Comparison of ENCODE assay signal across 13 cellular contexts in genomic region chr20:63750807-63751470, GRCh38. TPM values are rescaled to one million over a fixed set of nuclear protein-coding genes. Genes with fewer than 3 reads are reported as not detected.
A peak's percentile ranks its signal among the peaks of the same experiment; 100 is the strongest.
DNase-seq lines count a peak whose midpoint lies in the region; ATAC-seq, FAIRE-seq and TF ChIP-seq lines count a peak whose summit lies in the region.
"Had no signal": no experiment of that assay in that cellular context is flagged by ENCODE, and none has a peak within 500 bp of the region (broad histone marks: within the 10 kb centered on the region; RNA-seq: fewer than 3 reads in every experiment).

No MANE protein-coding gene starts in this region.

- H3K4me1 Mint-ChIP-seq in activated CD8-positive, alpha-beta T cell treated with anti-CD3 and anti-CD28 coated beads, Interleukin-2, amount 10 ng/mL, durations not matched to agents 7 days and 5 days (ENCODE audit: low read depth): peaks cover 29% of the 10 kb centered on the region
- peaks cover 6% of the 10 kb centered on the region for H3K4me1 Mint-ChIP-seq in endodermal cell
- peaks cover 52% of the 10 kb centered on the region for H3K4me1 Mint-ChIP-seq in stimulated activated naive CD8-positive, alpha-beta T cell treated with anti-CD3 and anti-CD28 coated beads, Interleukin-15, amount 100 ng/mL, for 72 hours

- H4K20me1 ChIP-seq in SK-N-SH (ENCODE audit: insufficient read depth): no peaks in the 10 kb centered on the region

- H3K9ac ChIP-seq in SK-N-SH (no peak overlapping the region), endodermal cell (ENCODE audit: extremely low read depth, low read length, poor library complexity, severe bottlenecking) (no peak overlapping the region)

- no peak for TF ChIP-seq EP300 in SK-N-SH (IDR thresholded peaks at IDR 0.05; ENCODE audit: borderline replicate concordance in 1 of 2, low read depth in 1 of 2, low read length in 1 of 2)

- 76% methylated on average over 20 of the region's 26 CpGs for WGBS in SK-N-SH (ENCODE audit: low lambda C conversion rate)
- 78 to 88% methylated on average over 17 to 26 of the region's 26 CpGs for WGBS in endodermal cell (ENCODE audit: insufficient coverage in 1 of 2, insufficient read length in 1 of 2), 2 experiments

- H3K36me3 ChIP-seq in SK-N-SH (replicated peaks in 1 of 2; ENCODE audit: control insufficient read depth in 1 of 2, insufficient read depth in 2 of 2, low read length in 1 of 2) (no peaks in the 10 kb centered on the region), endodermal cell (ENCODE audit: control insufficient read depth, insufficient read depth, low read length) (peaks cover 12% of the 10 kb centered on the region)

- no peak for FAIRE-seq in H54 (lab: Jason Lieb, UNC)
- FAIRE-seq: endothelial cell of umbilical vein had no signal

- no peak for TF ChIP-seq CTCF in SK-N-SH (IDR thresholded peaks at IDR 0.05)
- TF ChIP-seq CTCF in endodermal cell (conservative IDR thresholded peaks at IDR 0.05): no peak

- peak overlapping the region; percentile 66 for H3K4me3 Mint-ChIP-seq in activated CD8-positive, alpha-beta T cell treated with anti-CD3 and anti-CD28 coated beads, Interleukin-2, amount 10 ng/mL, durations not matched to agents 7 days and 5 days
- no peak overlapping the region for H3K4me3 Mint-ChIP-seq in endodermal cell
- peak overlapping the region; percentile 57 to 78 for H3K4me3 Mint-ChIP-seq in stimulated activated naive CD8-positive, alpha-beta T cell treated with anti-CD3 and anti-CD28 coated beads, Interleukin-15, amount 100 ng/mL, for 72 hours

- no peak for TF ChIP-seq RAD21 in SK-N-SH (IDR thresholded peaks at IDR 0.05; ENCODE audit: low read length)

- no peaks in the 10 kb centered on the region for H3K9me2 ChIP-seq in SK-N-SH

- H3K4me3 ChIP-seq in SK-N-SH (ENCODE audit: low read depth in 2 of 2, low read length in 1 of 2): no peak overlapping the region
- no peak overlapping the region for H3K4me3 ChIP-seq in endodermal cell (ENCODE audit: low read length)
- H3K4me3 ChIP-seq: upper lobe of left lung had no signal

- CTCF ChIA-PET in SK-N-SH (lab: Yijun Ruan, JAX): interaction anchor here (0.7 to 1.2 kb wide), 2 partner anchors 9 to 24 kb away, joined by 3 to 7 read pairs; no protein-coding TSS in a partner anchor
- CTCF ChIA-PET in activated CD8-positive, alpha-beta T cell treated with anti-CD3 and anti-CD28 coated beads, Interleukin-2, amount 10 ng/mL, durations not matched to agents 7 days and 5 days (lab: Charles Lee): interaction anchor here (0.8 to 2.7 kb wide), 5 partner anchors 10 to 43 kb away, joined by 3 to 8 read pairs (median 4); partner anchors contain the start of genes ARFRP1, LIME1 and ZGPAT

- no peak overlapping the region for H2AFZ ChIP-seq in SK-N-SH (ENCODE audit: low read depth)

- H3K4me2 ChIP-seq in SK-N-SH: no peak overlapping the region

- no peaks in the 10 kb centered on the region for H3K36me3 Mint-ChIP-seq in activated CD8-positive, alpha-beta T cell treated with anti-CD3 and anti-CD28 coated beads, Interleukin-2, amount 10 ng/mL, durations not matched to agents 7 days and 5 days (ENCODE audit: low read depth)
- peaks cover 6% of the 10 kb centered on the region for H3K36me3 Mint-ChIP-seq in endodermal cell (ENCODE audit: low read depth)

- POLR2A ChIA-PET in SK-N-SH (lab: Yijun Ruan, JAX): interaction anchor here (2.5 kb wide), 1 partner anchor 10 kb away, joined by 7 read pairs; no protein-coding TSS in a partner anchor
- POLR2A ChIA-PET in activated CD8-positive, alpha-beta T cell treated with anti-CD3 and anti-CD28 coated beads, Interleukin-2, amount 10 ng/mL, durations not matched to agents 7 days and 5 days (lab: Charles Lee): interaction anchor here (1.4 to 3.0 kb wide), 4 partner anchors 10 to 230 kb away, joined by 4 to 14 read pairs (median 6); partner anchors contain the start of genes ARFRP1, LIME1 and ZGPAT

- H3K27ac Mint-ChIP-seq in activated CD8-positive, alpha-beta T cell treated with anti-CD3 and anti-CD28 coated beads, Interleukin-2, amount 10 ng/mL, durations not matched to agents 7 days and 5 days: peak overlapping the region; percentile 92
- no peak overlapping the region for H3K27ac Mint-ChIP-seq in endodermal cell
- H3K27ac Mint-ChIP-seq in stimulated activated naive CD8-positive, alpha-beta T cell treated with anti-CD3 and anti-CD28 coated beads, Interleukin-15, amount 100 ng/mL, for 72 hours: peak overlapping the region; percentile 86 to 95

- TF ChIP-seq POLR2A in H54 (IDR thresholded peaks at IDR 0.05; ENCODE audit: low read depth, low read length): no peak

- H3K79me2 ChIP-seq in SK-N-SH (ENCODE audit: insufficient read depth): no peaks in the 10 kb centered on the region

- H3K4me1 ChIP-seq in SK-N-SH (ENCODE audit: control insufficient read depth in 1 of 2, insufficient read depth in 2 of 2, low read depth in 1 of 2, low read length in 1 of 2) (peaks cover 0 to 10% of the 10 kb centered on the region in 2 experiments; a peak in 1 of 4 replicates), endodermal cell (ENCODE audit: control insufficient read depth, insufficient read depth, low read length) (no peaks in the 10 kb centered on the region)
- H3K4me1 ChIP-seq: upper lobe of left lung had no signal

- H3F3A ChIP-seq in SK-N-SH (replicated peaks; ENCODE audit: insufficient read depth): peaks cover 4% of the 10 kb centered on the region

- no peaks in the 10 kb centered on the region for H3K9me3 Mint-ChIP-seq in activated CD8-positive, alpha-beta T cell treated with anti-CD3 and anti-CD28 coated beads, Interleukin-2, amount 10 ng/mL, durations not matched to agents 7 days and 5 days (ENCODE audit: insufficient read depth)
- H3K9me3 Mint-ChIP-seq in endodermal cell: no peaks in the 10 kb centered on the region
- H3K9me3 Mint-ChIP-seq in stimulated activated naive CD8-positive, alpha-beta T cell treated with anti-CD3 and anti-CD28 coated beads, Interleukin-15, amount 100 ng/mL, for 72 hours: no peaks in the 10 kb centered on the region

- ATAC-seq in SK-N-SH treated with all-trans-retinoic acid at 6 μM for 48 hours: no peak
- ATAC-seq in activated CD8-positive, alpha-beta T cell treated with anti-CD3 and anti-CD28 coated beads, Interleukin-2, amount 10 ng/mL, durations not matched to agents 7 days and 5 days: peak; percentile 78
- peak; percentile 81 for ATAC-seq in stimulated activated naive CD8-positive, alpha-beta T cell treated with anti-CD3 and anti-CD28 coated beads, Interleukin-15, amount 100 ng/mL, for 72 hours
- ATAC-seq in GM21786 (IDR thresholded peaks at IDR 0.05; ENCODE audit: unreplicated experiment): no peak
- ATAC-seq: left ventricle myocardium superior had no signal

- no peak overlapping the region for H3K27ac ChIP-seq in SK-N-SH (ENCODE audit: low read depth in 2 of 2, low read length in 1 of 2)
- H3K27ac ChIP-seq in endodermal cell (ENCODE audit: low read depth, low read length): peak overlapping the region; percentile 53
- H3K27ac ChIP-seq: HL-60 had no signal

- no peaks in the 10 kb centered on the region for H3K9me3 ChIP-seq in SK-N-SH
- H3K9me3 ChIP-seq in endodermal cell (ENCODE audit: control insufficient read depth, low read length): no peaks in the 10 kb centered on the region
- H3K9me3 ChIP-seq: upper lobe of left lung had no signal

- H3K27me3 ChIP-seq in SK-N-SH (ENCODE audit: insufficient read depth) (no peaks in the 10 kb centered on the region), endodermal cell (ENCODE audit: control insufficient read depth, insufficient read depth, low read length, poor library complexity, severe bottlenecking) (no peaks in the 10 kb centered on the region)
- H3K27me3 ChIP-seq: upper lobe of left lung had no signal

- DNase-seq in SK-N-SH: peak; percentile 40
- DNase-seq in activated CD8-positive, alpha-beta T cell treated with anti-CD3 and anti-CD28 coated beads, Interleukin-2, amount 10 ng/mL, durations not matched to agents 7 days and 5 days: peak; percentile 81
- DNase-seq in endodermal cell: peak; percentile 67
- peak; percentile 52 to 66 for DNase-seq in stimulated activated naive CD8-positive, alpha-beta T cell treated with anti-CD3 and anti-CD28 coated beads, Interleukin-15, amount 100 ng/mL, for 72 hours
- no peak for DNase-seq in SHP77 treated with DMSO at 0.1 percent for 48 hours (lab: John Stamatoyannopoulos, UW)
- DNase-seq in H54 (ENCODE audit: insufficient read length, low spot score): no peak
- DNase-seq: ACHN, left ventricle myocardium superior had no signal

- peaks cover 2% of the 10 kb centered on the region for H3K27me3 Mint-ChIP-seq in activated CD8-positive, alpha-beta T cell treated with anti-CD3 and anti-CD28 coated beads, Interleukin-2, amount 10 ng/mL, durations not matched to agents 7 days and 5 days (ENCODE audit: low read depth)
- H3K27me3 Mint-ChIP-seq in endodermal cell (ENCODE audit: insufficient read depth): no peaks in the 10 kb centered on the region
- H3K27me3 Mint-ChIP-seq in stimulated activated naive CD8-positive, alpha-beta T cell treated with anti-CD3 and anti-CD28 coated beads, Interleukin-15, amount 100 ng/mL, for 72 hours: no peaks in the 10 kb centered on the region

RNA-seq across cellular contexts. Expression of gene SLC2A4RG, which starts 11.4 kb away (rescaled TPM):
- 75.5 and 90.9 TPM in 2 replicates for polyA plus RNA-seq in SK-N-SH (2012; rRNA removed)
- polyA plus RNA-seq in SK-N-SH (2012; cell fraction: cytosol; rRNA removed): 31.3 and 46.7 TPM in 2 replicates
- polyA plus RNA-seq in SK-N-SH (2012; cell fraction: nucleus; rRNA removed): 338 and 518 TPM in 2 replicates
- total RNA-seq in activated CD8-positive, alpha-beta T cell treated with anti-CD3 and anti-CD28 coated beads, Interleukin-2, amount 10 ng/mL, durations not matched to agents 7 days and 5 days: 10 to 100 TPM; 97.2 TPM
- 100 to 1,000 TPM in 1 of 2 donors, 10 to 100 TPM in 1; 69.3 to 108 TPM for total RNA-seq in endodermal cell
- 89.4 TPM for polyA plus RNA-seq in endodermal cell (2013, experiment 1 of 2)
- 77.8 TPM for polyA plus RNA-seq in endodermal cell (2013, experiment 2 of 2)

RNA-seq across cellular contexts. Expression of gene LIME1, which starts 14.5 kb away (rescaled TPM):
- polyA plus RNA-seq in SK-N-SH (2012; rRNA removed): 10.9 and 12.3 TPM in 2 replicates
- polyA plus RNA-seq in SK-N-SH (2012; cell fraction: cytosol; rRNA removed): 1.0 and 2.1 TPM in 2 replicates
- polyA plus RNA-seq in SK-N-SH (2012; cell fraction: nucleus; rRNA removed): 118 and 180 TPM in 2 replicates
- total RNA-seq in activated CD8-positive, alpha-beta T cell treated with anti-CD3 and anti-CD28 coated beads, Interleukin-2, amount 10 ng/mL, durations not matched to agents 7 days and 5 days: 100 to 1,000 TPM; 163 to 165 TPM
- 10 to 100 TPM in 1 of 2 donors, 1 to 10 TPM in 1; 7.6 to 10.1 TPM for total RNA-seq in endodermal cell
- 10.0 TPM for polyA plus RNA-seq in endodermal cell (2013, experiment 1 of 2)
- polyA plus RNA-seq in endodermal cell (2013, experiment 2 of 2): 9.6 TPM

RNA-seq across cellular contexts. Expression of gene ZGPAT, which starts 43.1 kb away (rescaled TPM):
- polyA plus RNA-seq in SK-N-SH (2012; rRNA removed): 33.7 and 36.8 TPM in 2 replicates
- 9.8 and 14.3 TPM in 2 replicates for polyA plus RNA-seq in SK-N-SH (2012; cell fraction: cytosol; rRNA removed)
- polyA plus RNA-seq in SK-N-SH (2012; cell fraction: nucleus; rRNA removed): 152 and 206 TPM in 2 replicates
- 10 to 100 TPM; 38.6 to 43.5 TPM for total RNA-seq in activated CD8-positive, alpha-beta T cell treated with anti-CD3 and anti-CD28 coated beads, Interleukin-2, amount 10 ng/mL, durations not matched to agents 7 days and 5 days
- total RNA-seq in endodermal cell: 10 to 100 TPM; 28.8 to 29.5 TPM
- polyA plus RNA-seq in endodermal cell (2013, experiment 1 of 2): 20.8 TPM
- 22.4 TPM for polyA plus RNA-seq in endodermal cell (2013, experiment 2 of 2)

RNA-seq across cellular contexts. Expression of gene ARFRP1, which starts 43.2 kb away (rescaled TPM):
- 65.4 and 72.8 TPM in 2 replicates for polyA plus RNA-seq in SK-N-SH (2012; rRNA removed)
- polyA plus RNA-seq in SK-N-SH (2012; cell fraction: cytosol; rRNA removed): 47.9 and 57.4 TPM in 2 replicates
- 132 and 145 TPM in 2 replicates for polyA plus RNA-seq in SK-N-SH (2012; cell fraction: nucleus; rRNA removed)
- 10 to 100 TPM; 55.2 to 57.6 TPM for total RNA-seq in activated CD8-positive, alpha-beta T cell treated with anti-CD3 and anti-CD28 coated beads, Interleukin-2, amount 10 ng/mL, durations not matched to agents 7 days and 5 days
- total RNA-seq in endodermal cell: 10 to 100 TPM; 41.6 to 46.2 TPM
- 17.2 TPM for polyA plus RNA-seq in endodermal cell (2013, experiment 1 of 2)
- polyA plus RNA-seq in endodermal cell (2013, experiment 2 of 2): 13.7 TPM

RNA-seq across cellular contexts. Expression of gene TNFRSF6B, which starts 54.5 kb away (rescaled TPM):
- polyA plus RNA-seq in SK-N-SH (2012; rRNA removed): 8.2 and 9.4 TPM in 2 replicates
- 3.6 and 6.1 TPM in 2 replicates for polyA plus RNA-seq in SK-N-SH (2012; cell fraction: cytosol; rRNA removed)
- 18.3 and 28.9 TPM in 2 replicates for polyA plus RNA-seq in SK-N-SH (2012; cell fraction: nucleus; rRNA removed)
- total RNA-seq in activated CD8-positive, alpha-beta T cell treated with anti-CD3 and anti-CD28 coated beads, Interleukin-2, amount 10 ng/mL, durations not matched to agents 7 days and 5 days: not detected
- not detected for total RNA-seq in endodermal cell
- 2.0 TPM for polyA plus RNA-seq in endodermal cell (2013, experiment 1 of 2)
- polyA plus RNA-seq in endodermal cell (2013, experiment 2 of 2): 1.1 TPM

Comparison
In these comparisons a context has a peak if more than half of its experiments do, and no peak if none do; other contexts are left out.
1. DNase-seq: peak in SK-N-SH (single experiment), activated CD8-positive, alpha-beta T cell treated with anti-CD3 and anti-CD28 coated beads, Interleukin-2, amount 10 ng/mL, durations not matched to agents 7 days and 5 days (single experiment), endodermal cell (single experiment) and stimulated activated naive CD8-positive, alpha-beta T cell treated with anti-CD3 and anti-CD28 coated beads, Interleukin-15, amount 100 ng/mL, for 72 hours (2 of 2); none in SHP77 treated with DMSO at 0.1 percent for 48 hours (single experiment) and H54 (single experiment).
2. ATAC-seq: peak in activated CD8-positive, alpha-beta T cell treated with anti-CD3 and anti-CD28 coated beads, Interleukin-2, amount 10 ng/mL, durations not matched to agents 7 days and 5 days (single experiment) and stimulated activated naive CD8-positive, alpha-beta T cell treated with anti-CD3 and anti-CD28 coated beads, Interleukin-15, amount 100 ng/mL, for 72 hours (single experiment); none in SK-N-SH treated with all-trans-retinoic acid at 6 μM for 48 hours (single experiment) and GM21786 (single experiment).
3. RNA of gene LIME1, which starts 14.5 kb away (total RNA-seq): 163 to 165 TPM in activated CD8-positive, alpha-beta T cell treated with anti-CD3 and anti-CD28 coated beads, Interleukin-2, amount 10 ng/mL, durations not matched to agents 7 days and 5 days; 7.6 to 10.1 TPM in endodermal cell; every median in the first group is over 10 times any median in the second.